Comparison of ENCODE assay signal across 16 cellular contexts in the genomic region with DNA sequence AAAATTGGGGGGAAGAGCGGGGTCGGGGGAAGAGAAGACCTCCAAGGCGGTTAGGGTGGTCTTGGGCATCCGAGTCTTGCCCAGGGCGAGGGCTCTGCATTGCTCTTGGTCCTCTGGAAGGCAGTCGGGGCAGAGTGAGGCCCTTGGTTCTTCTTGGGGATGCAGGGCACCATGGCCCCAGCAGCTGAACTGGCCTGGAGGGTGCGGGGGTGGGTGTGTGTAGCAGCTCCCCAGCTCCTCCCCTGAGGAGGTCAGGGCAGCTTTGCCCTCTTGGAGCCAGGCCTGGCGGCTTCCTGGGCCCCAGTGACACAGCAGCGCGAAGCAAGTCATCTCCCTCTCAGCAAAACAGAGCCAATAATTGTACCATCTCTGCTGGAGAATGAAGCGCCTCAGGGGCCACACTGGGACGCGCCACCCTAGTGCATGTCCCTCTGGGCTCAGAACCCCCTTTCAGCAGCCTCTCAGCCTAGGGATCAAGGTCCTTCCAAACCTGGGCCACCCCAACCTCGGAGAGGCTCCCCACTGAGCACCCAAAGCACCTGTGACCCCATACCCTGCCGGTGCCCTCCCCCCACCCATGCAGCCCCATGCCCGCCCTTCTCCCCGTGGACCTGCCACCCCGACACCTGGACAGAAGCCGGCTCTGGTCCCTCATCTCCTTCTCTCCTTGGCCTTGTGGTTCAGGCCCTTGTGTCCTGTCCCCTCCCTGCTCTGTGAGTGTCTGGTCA. TPM values are rescaled to one million over a fixed set of nuclear protein-coding genes. Genes with fewer than 3 reads are reported as not detected.
DNase-seq lines count a peak whose midpoint lies in the region; TF ChIP-seq lines count a peak whose summit lies in the region.
"Had no signal": no experiment of that assay in that cellular context is flagged by ENCODE, and none has a peak within 500 bp of the region (broad histone marks: within the 10 kb centered on the region; RNA-seq: fewer than 3 reads in every experiment).

No MANE protein-coding gene starts in this region.

- no peak for TF ChIP-seq CTCF in ovary (IDR thresholded peaks at IDR 0.05)
- no peak for TF ChIP-seq CTCF in A673 (conservative IDR thresholded peaks at IDR 0.05; ENCODE audit: low read depth, low read length)

- TF ChIP-seq EP300 in ovary (IDR thresholded peaks at IDR 0.05) = no peak

- H4K20me1 ChIP-seq in BLaER1 treated with 17β-estradiol and CSF1 and Interleukin-3, amounts not matched to agents 10 nM and 100 nM = no peaks in the 10 kb centered on the region; a peak in 1 of 22 replicates

- no peaks in the 10 kb centered on the region for H3K36me3 ChIP-seq in BLaER1 treated with 17β-estradiol and CSF1 and Interleukin-3, amounts not matched to agents 10 nM and 100 nM
- H3K36me3 ChIP-seq in SK-N-MC (ENCODE audit: insufficient read depth, low read length) = no peaks in the 10 kb centered on the region
- H3K36me3 ChIP-seq in ovary = no peaks in the 10 kb centered on the region
- no peaks in the 10 kb centered on the region for H3K36me3 ChIP-seq in A673 (ENCODE audit: insufficient read depth, low read length, poor library complexity, severe bottlenecking)
- H3K36me3 ChIP-seq: brain microvascular endothelial cell, colonic mucosa, neural progenitor cell had no signal

- intact Hi-C loops in ovary (cut with DNase I) (no loop called here), A673 (cut with micrococcal nuclease; ENCODE audit: unreplicated experiment) (no loop called here)

- POLR2A ChIA-PET in A673 (lab: Charles Lee; ENCODE audit: low non-redundant PET) = no interaction called here

- H3K27me3 ChIP-seq in BLaER1 treated with 17β-estradiol and CSF1 and Interleukin-3, amounts not matched to agents 10 nM and 100 nM = peaks cover 0 to 4% (median 0%) of the 10 kb centered on the region in 11 experiments; a peak in 1 of 22 replicates
- H3K27me3 ChIP-seq in ovary = no peaks in the 10 kb centered on the region
- H3K27me3 ChIP-seq in A673 (replicated peaks; ENCODE audit: insufficient read depth, low read depth, low read length, poor library complexity) = no peaks in the 10 kb centered on the region
- H3K27me3 ChIP-seq: brain microvascular endothelial cell, colonic mucosa, neural progenitor cell had no signal

- CTCF ChIA-PET in A673 (lab: Charles Lee) = no interaction called here

- DNase-seq in SK-N-MC (ENCODE audit: low read depth, low spot score) = no peak
- DNase-seq in islet precursor cell = peak; percentile 51
- peak; percentile 16 to 45 (median 24) for DNase-seq in ovary
- no peak for DNase-seq in mucosa of gallbladder (ENCODE audit: low spot score)
- DNase-seq in RKO (ENCODE audit: low spot score) = no peak
- no peak for DNase-seq in NCI-H2029 treated with DMSO at 0.1 percent for 48 hours (lab: John Stamatoyannopoulos, UW)
- no peak for DNase-seq in A673 (ENCODE audit: low spot score)
- DNase-seq: activated CD4-positive, CD25-positive, alpha-beta regulatory T cell treated with anti-CD3 and anti-CD28 coated beads, Interleukin-2, amount 50 U/mL, for 72 hours; activated CD8-positive, alpha-beta T cell treated with anti-CD3 and anti-CD28 coated beads for 36 hours; activated gamma-delta T cell treated with Interleukin-2 at 50 U/mL for 16 hours; brain microvascular endothelial cell; colonic mucosa; NCI-H1436 treated with DMSO at 0.1 percent for 48 hours; T1000 had no signal

- peaks cover 6 to 17% (median 13%) of the 10 kb centered on the region in 11 experiments; a peak in 18 of 22 replicates for H3K9me3 ChIP-seq in BLaER1 treated with 17β-estradiol and CSF1 and Interleukin-3, amounts not matched to agents 10 nM and 100 nM (replicated peaks in 1 of 11)
- H3K9me3 ChIP-seq in SK-N-MC (ENCODE audit: low read depth, low read length) (no peaks in the 10 kb centered on the region), ovary (no peaks in the 10 kb centered on the region), A673 (ENCODE audit: low read depth, low read length, poor library complexity, severe bottlenecking) (no peaks in the 10 kb centered on the region)
- H3K9me3 ChIP-seq: colonic mucosa had no signal

- 0 out of 22 replicates have a peak overlapping the region, but pooled peaks of 1 of the 11 experiments have one; percentile 4 for H3K9ac ChIP-seq in BLaER1 treated with 17β-estradiol and CSF1 and Interleukin-3, amounts not matched to agents 10 nM and 100 nM
- no peak overlapping the region for H3K9ac ChIP-seq in SK-N-MC (ENCODE audit: insufficient read length)
- H3K9ac ChIP-seq: neural progenitor cell had no signal

- TF ChIP-seq POLR2A in ovary (IDR thresholded peaks at IDR 0.05) = no peak

- WGBS in ovary, 3 donors = 88 to 92% (median 91%) methylated on average over 17 to 19 of the region's 19 CpGs

- no TSS peak for BruUV-seq in A673 (replicated peaks; lab: Mats Ljungman, UMichigan)

- H3K4me3 ChIP-seq in BLaER1 treated with 17β-estradiol and CSF1 and Interleukin-3, amounts not matched to agents 10 nM and 100 nM = no peak overlapping the region
- H3K4me3 ChIP-seq in SK-N-MC (no peak overlapping the region), ovary (no peak overlapping the region), A673 (ENCODE audit: low read depth, low read length, poor library complexity, severe bottlenecking) (no peak overlapping the region)
- H3K4me3 ChIP-seq: colonic mucosa, neural progenitor cell had no signal

- peaks cover 13 to 65% (median 50%) of the 10 kb centered on the region in 10 experiments for H3K4me1 ChIP-seq in BLaER1 treated with 17β-estradiol and CSF1 and Interleukin-3, amounts not matched to agents 10 nM and 100 nM
- H3K4me1 ChIP-seq in ovary (ENCODE audit: insufficient read depth) (peaks cover 7% of the 10 kb centered on the region), A673 (ENCODE audit: insufficient read depth, low read length, poor library complexity, severe bottlenecking) (peaks cover 40% of the 10 kb centered on the region)
- H3K4me1 ChIP-seq: colonic mucosa had no signal

- no peak overlapping the region; a peak in 1 of 22 replicates for H3K27ac ChIP-seq in BLaER1 treated with 17β-estradiol and CSF1 and Interleukin-3, amounts not matched to agents 10 nM and 100 nM
- 0 out of 2 replicates have a peak overlapping the region, but pooled peaks have one; percentile 68 for H3K27ac ChIP-seq in SK-N-MC
- H3K27ac ChIP-seq in ovary = no peak overlapping the region
- H3K27ac ChIP-seq in A673 (ENCODE audit: low read depth, low read length, poor library complexity, severe bottlenecking) = no peak overlapping the region
- H3K27ac ChIP-seq: brain microvascular endothelial cell, colonic mucosa, neural progenitor cell had no signal

- H3K4me2 ChIP-seq in BLaER1 treated with 17β-estradiol and CSF1 and Interleukin-3, amounts not matched to agents 10 nM and 100 nM = peak overlapping the region in 9 of 11 experiments; percentile 50 to 75 (median 69); a peak in 17 of 22 replicates

RNA-seq across cellular contexts. Expression of gene RXRA, which starts 10.4 kb away (rescaled TPM):
- 10 to 100 TPM; 23.0 to 82.2 (median 71.8) TPM for total RNA-seq in ovary
- polyA plus RNA-seq in ovary = 10 to 100 TPM; 12.4 to 53.2 TPM
- 106 TPM for total RNA-seq in mucosa of gallbladder
- total RNA-seq in A673 (2021) = 50.7 and 54.1 TPM in 2 replicates

Comparison
In these comparisons a context has a peak if more than half of its experiments do, and no peak if none do; other contexts are left out.
1. DNase-seq: peak in islet precursor cell (single experiment) and ovary (5 of 5); none in SK-N-MC (single experiment), mucosa of gallbladder (single experiment), RKO (single experiment), NCI-H2029 treated with DMSO at 0.1 percent for 48 hours (single experiment) and A673 (single experiment).